In the genomic region with DNA sequence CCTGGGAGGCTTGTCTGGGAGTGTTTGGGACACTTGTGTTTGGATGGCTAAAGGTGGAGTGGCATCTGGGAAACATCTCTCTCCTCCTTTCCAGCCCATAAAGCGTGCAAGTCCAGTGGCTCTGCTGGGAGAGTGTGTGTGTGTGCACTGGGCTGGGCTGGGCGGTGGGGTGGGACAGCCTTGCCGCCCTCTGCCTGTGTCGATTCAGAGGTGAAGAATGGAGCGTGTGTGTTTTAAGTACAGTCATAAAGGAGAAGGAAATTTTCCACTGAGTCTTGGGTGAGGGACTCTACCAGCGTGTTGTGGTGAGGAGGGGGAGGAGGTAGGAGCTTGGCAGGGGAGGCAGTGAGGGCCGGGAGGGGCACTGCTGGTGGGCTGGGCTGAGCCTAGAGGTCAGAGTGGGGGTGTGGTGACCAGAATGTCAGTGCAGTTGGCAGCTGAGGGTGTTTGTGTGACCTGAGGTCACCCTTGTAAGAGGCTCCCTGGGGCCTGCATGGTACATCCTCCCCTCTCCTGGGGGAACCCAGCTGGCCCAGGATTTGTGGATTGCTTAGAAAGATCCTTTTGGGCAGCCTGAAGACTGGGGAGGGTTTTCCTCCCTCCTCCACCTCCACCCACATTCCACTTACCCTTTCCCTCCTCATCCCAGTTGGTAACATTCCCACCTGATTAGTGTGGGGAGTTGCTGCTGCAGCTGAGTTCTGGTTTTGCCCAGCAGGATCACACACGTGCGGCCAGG, we compare ENCODE assay signal across 8 cellular contexts. TPM values are rescaled to one million over a fixed set of nuclear protein-coding genes. Genes with fewer than 3 reads are reported as not detected.
DNase-seq lines count a peak whose midpoint lies in the region; TF ChIP-seq lines count a peak whose summit lies in the region.

No MANE protein-coding gene starts in this region.

- peak; percentile 19 for DNase-seq in ELF-1 (ENCODE audit: low read depth, low spot score)
- peak; percentile 57 for DNase-seq in amniotic stem cell (lab: John Stamatoyannopoulos, UW)
- peak; percentile 72 for DNase-seq in hepatic stellate cell (ENCODE audit: low spot score)
- DNase-seq in renal cortical epithelial cell (ENCODE audit: low read depth): peak; percentile 46
- no peak for DNase-seq in GM10266 (ENCODE audit: extremely low spot score)
- no peak for DNase-seq in NCI-H146 (lab: John Stamatoyannopoulos, UW)
- no peak for DNase-seq in NCI-H2227 (lab: John Stamatoyannopoulos, UW; ENCODE audit: unreplicated experiment)
- no peak for DNase-seq in NCI-H524 (lab: John Stamatoyannopoulos, UW)

- no peak for TF ChIP-seq CTCF in GM10266 (IDR thresholded peaks at IDR 0.05; ENCODE audit: control insufficient read depth, insufficient read depth, low read depth, missing control alignments)

RNA-seq across cellular contexts. Expression of a gene that starts 1.7 kb away (rescaled TPM):
- 5.4 and 11.1 TPM in 2 replicates for total RNA-seq in renal cortical epithelial cell

Comparison
In these comparisons a context has a peak if more than half of its experiments do, and no peak if none do; other contexts are left out.
1. DNase-seq: peak in ELF-1 (single experiment), amniotic stem cell (single experiment), hepatic stellate cell (single experiment) and renal cortical epithelial cell (single experiment); none in GM10266 (single experiment), NCI-H146 (single experiment), NCI-H2227 (single experiment) and NCI-H524 (0 of 2).